In the genomic region with DNA sequence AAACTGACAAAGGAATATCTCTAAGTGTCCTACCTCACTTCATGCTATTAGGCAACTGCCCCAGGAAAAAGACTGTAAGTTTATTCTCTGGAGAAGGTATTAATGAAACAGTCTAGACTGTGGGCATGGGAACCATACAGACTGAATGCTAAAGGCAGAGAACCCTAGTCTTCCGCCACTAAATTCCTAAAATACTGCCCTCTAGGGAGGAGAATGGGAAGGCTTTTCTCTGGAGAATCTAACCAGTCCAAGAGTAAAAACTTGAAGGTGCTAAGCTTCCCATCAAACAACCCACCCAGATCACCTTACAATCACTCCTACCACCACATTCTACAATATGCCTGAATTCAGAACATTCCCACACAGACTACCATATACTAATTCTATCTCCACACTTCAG, we compare ENCODE assay signal across 8 cellular contexts. TPM values are rescaled to one million over a fixed set of nuclear protein-coding genes. Genes with fewer than 3 reads are reported as not detected.
DNase-seq lines count a peak whose midpoint lies in the region; TF ChIP-seq lines count a peak whose summit lies in the region.

No MANE protein-coding gene starts in this region.

- CTCF ChIA-PET in HEK293 (lab: Yijun Ruan, JAX): interaction anchor here (0.5 to 2.7 kb wide), 20 partner anchors 9 to 422 kb away, joined by 3 to 27 read pairs (median 4); no protein-coding TSS in a partner anchor
- CTCF ChIA-PET in activated CD4-positive, alpha-beta T cell treated with anti-CD3 and anti-CD28 coated beads, Interleukin-2, amount 10 ng/mL, durations not matched to agents 7 days and 5 days (lab: Charles Lee): interaction anchor here (0.6 kb wide), 2 partner anchors 10 to 362 kb away, joined by 3 to 10 read pairs; no protein-coding TSS in a partner anchor

- no peak overlapping the region for H3K27ac ChIP-seq in HEK293 (ENCODE audit: extremely low read depth, low read depth, low read length)
- no peak overlapping the region for H3K27ac ChIP-seq in VCaP
- no peak overlapping the region for H3K27ac ChIP-seq in spleen

- in situ Hi-C loops in Caki2 (cut with HindIII; ENCODE audit: low pct_unique_long_range_greater_than_20kb, low sequenced_read_pairs): no loop called here

- peaks cover 29% of the 10 kb centered on the region for H3K4me1 Mint-ChIP-seq in activated CD4-positive, alpha-beta T cell treated with anti-CD3 and anti-CD28 coated beads, Interleukin-2, amount 10 ng/mL, durations not matched to agents 7 days and 5 days

- H3K9me3 ChIP-seq in HEK293 (ENCODE audit: control insufficient read depth, insufficient read depth, low read depth, low read length): no peaks in the 10 kb centered on the region
- no peaks in the 10 kb centered on the region for H3K9me3 ChIP-seq in spleen

- no peaks in the 10 kb centered on the region for H3K27me3 ChIP-seq in spleen (replicated peaks in 1 of 7)

- peak; percentile 12 for DNase-seq in Caki2 (ENCODE audit: low read depth)
- peak; percentile 63 for DNase-seq in left kidney (ENCODE audit: low read depth, low spot score)
- DNase-seq in activated CD4-positive, alpha-beta T cell treated with anti-CD3 and anti-CD28 coated beads, Interleukin-2, amount 10 ng/mL, durations not matched to agents 7 days and 5 days: no peak
- no peak for DNase-seq in retina
- no peak for DNase-seq in NCI-H187 treated with DMSO at 0.1 percent for 48 hours (lab: John Stamatoyannopoulos, UW)
- no peak for DNase-seq in spleen

- no peak for TF ChIP-seq POLR2A in spleen (IDR thresholded peaks at IDR 0.05)

- H3K9me3 Mint-ChIP-seq in activated CD4-positive, alpha-beta T cell treated with anti-CD3 and anti-CD28 coated beads, Interleukin-2, amount 10 ng/mL, durations not matched to agents 7 days and 5 days: no peaks in the 10 kb centered on the region

- POLR2A ChIA-PET in HEK293 (lab: Yijun Ruan, JAX): no interaction called here
- POLR2A ChIA-PET in activated CD4-positive, alpha-beta T cell treated with anti-CD3 and anti-CD28 coated beads, Interleukin-2, amount 10 ng/mL, durations not matched to agents 7 days and 5 days (lab: Charles Lee): no interaction called here

- H3K36me3 ChIP-seq in HEK293 (ENCODE audit: control insufficient read depth in 2 of 2, insufficient read depth in 1 of 2, low read length in 2 of 2) (peaks cover 11 to 21% of the 10 kb centered on the region in 2 experiments), spleen (peaks cover 0 to 26% (median 11%) of the 10 kb centered on the region in 6 donors)

- TF ChIP-seq CTCF in HEK293 (tag by site-specific recombination; IDR thresholded peaks at IDR 0.05): 0 out of 2 replicates have a peak, but pooled peaks have one; percentile 17
- peak; percentile 51 for TF ChIP-seq CTCF in VCaP (conservative IDR thresholded peaks at IDR 0.05)
- peak in 2 of 11 experiments; percentile 6 to 11 for TF ChIP-seq CTCF in spleen (IDR thresholded peaks at IDR 0.05 in 8 of 11, conservative IDR thresholded peaks at IDR 0.05 in 3 of 11)

- H3K4me3 ChIP-seq in HEK293 (ENCODE audit: low read depth, low read length) (no peak overlapping the region), spleen (no peak overlapping the region)

- WGBS in spleen, 5 donors: 79 to 100% (median 88%) methylated on average over 1 of the region's 1 CpG

- peaks cover 13% of the 10 kb centered on the region for H3K4me1 ChIP-seq in HEK293 (ENCODE audit: control insufficient read depth, insufficient read depth, low read length)
- H3K4me1 ChIP-seq in spleen: peaks cover 7 to 63% (median 29%) of the 10 kb centered on the region in 6 donors

- H3K27ac Mint-ChIP-seq in activated CD4-positive, alpha-beta T cell treated with anti-CD3 and anti-CD28 coated beads, Interleukin-2, amount 10 ng/mL, durations not matched to agents 7 days and 5 days: no peak overlapping the region

- H3K36me3 Mint-ChIP-seq in activated CD4-positive, alpha-beta T cell treated with anti-CD3 and anti-CD28 coated beads, Interleukin-2, amount 10 ng/mL, durations not matched to agents 7 days and 5 days (ENCODE audit: low read depth): peaks cover 14% of the 10 kb centered on the region

- no peaks in the 10 kb centered on the region for H3K27me3 Mint-ChIP-seq in activated CD4-positive, alpha-beta T cell treated with anti-CD3 and anti-CD28 coated beads, Interleukin-2, amount 10 ng/mL, durations not matched to agents 7 days and 5 days

- intact Hi-C loops in spleen (cut with DNase I; ENCODE audit: low total_unique reads): no loop called here

- H3K4me3 Mint-ChIP-seq in activated CD4-positive, alpha-beta T cell treated with anti-CD3 and anti-CD28 coated beads, Interleukin-2, amount 10 ng/mL, durations not matched to agents 7 days and 5 days: no peak overlapping the region

TF ChIP-seq in HEK293, 187 proteins besides CTCF, POLR2A, EP300 and RAD21:
- no peak for TF ChIP-seq WT1 (tag by site-specific recombination; IDR thresholded peaks at IDR 0.05)
- TF ChIP-seq PRDM1 (tag by site-specific recombination; IDR thresholded peaks at IDR 0.05): 0 out of 2 replicates have a peak, but pooled peaks have one; percentile 18

RNA-seq across cellular contexts. Expression of a gene that starts 3.4 kb away (rescaled TPM):
- total RNA-seq in Caki2 (2014; rRNA removed; shearing (Covaris generic); ENCODE audit: low replicate concordance): 3.8 and 4.7 TPM in 2 replicates
- 10 to 100 TPM; 19.4 to 20.0 TPM for total RNA-seq in activated CD4-positive, alpha-beta T cell treated with anti-CD3 and anti-CD28 coated beads, Interleukin-2, amount 10 ng/mL, durations not matched to agents 7 days and 5 days
- 10 to 100 TPM; 21.0 to 57.8 (median 29.1) TPM for total RNA-seq in spleen
- 1 to 10 TPM; 4.6 to 9.5 (median 7.8) TPM for polyA plus RNA-seq in spleen

RNA-seq across cellular contexts. Expression of a gene that starts 43.8 kb away (rescaled TPM):
- 4.0 and 5.3 TPM in 2 replicates for total RNA-seq in Caki2 (2014; rRNA removed; shearing (Covaris generic); ENCODE audit: low replicate concordance)
- total RNA-seq in activated CD4-positive, alpha-beta T cell treated with anti-CD3 and anti-CD28 coated beads, Interleukin-2, amount 10 ng/mL, durations not matched to agents 7 days and 5 days: 10 to 100 TPM; 13.1 to 15.4 TPM
- total RNA-seq in spleen: 10 to 100 TPM; 15.9 to 43.6 (median 27.0) TPM
- polyA plus RNA-seq in spleen: 1 to 10 TPM; 2.5 to 4.0 (median 3.9) TPM

Comparison
In these comparisons a context has a peak if more than half of its experiments do, and no peak if none do; other contexts are left out.
1. DNase-seq: peak in Caki2 (single experiment) and left kidney (single experiment); none in activated CD4-positive, alpha-beta T cell treated with anti-CD3 and anti-CD28 coated beads, Interleukin-2, amount 10 ng/mL, durations not matched to agents 7 days and 5 days (single experiment), retina (single experiment), NCI-H187 treated with DMSO at 0.1 percent for 48 hours (single experiment) and spleen (single experiment).